Comparison of ENCODE assay signal across 6 cellular contexts in genomic region chr19:35986664-35987570, GRCh38. TPM values are rescaled to one million over a fixed set of nuclear protein-coding genes. Genes with fewer than 3 reads are reported as not detected.
DNase-seq lines count a peak whose midpoint lies in the region; ATAC-seq and TF ChIP-seq lines count a peak whose summit lies in the region.

No MANE protein-coding gene starts in this region.

- H2AFZ ChIP-seq in neural cell (ENCODE audit: low read depth, low read length) = peak overlapping the region; percentile 34

- H4K20me1 ChIP-seq in neural cell (ENCODE audit: insufficient read depth) = no peaks in the 10 kb centered on the region

- peaks cover 14% of the 10 kb centered on the region for H3K27me3 ChIP-seq in neural cell (ENCODE audit: insufficient read depth, low read depth, low read length)

- H3K9me3 ChIP-seq in neural cell (ENCODE audit: low read length) = no peaks in the 10 kb centered on the region

- TF ChIP-seq CTCF in neural cell (IDR thresholded peaks at IDR 0.05; ENCODE audit: poor library complexity, severe bottlenecking) = no peak
- TF ChIP-seq CTCF in RWPE1 (conservative IDR thresholded peaks at IDR 0.05; ENCODE audit: low read depth) = no peak

- no peak for TF ChIP-seq RAD21 in neural cell (conservative IDR thresholded peaks at IDR 0.05)

- POLR2A ChIA-PET in RWPE1 (lab: Yijun Ruan, JAX; ENCODE audit: low non-redundant PET) = no interaction called here

- H3K79me2 ChIP-seq in neural cell (replicated peaks; ENCODE audit: insufficient read depth, low read length) = no peaks in the 10 kb centered on the region

- no peaks in the 10 kb centered on the region for H3F3A ChIP-seq in neural cell (ENCODE audit: insufficient read depth, low read length, poor library complexity, severe bottlenecking)

- no peaks in the 10 kb centered on the region for H3K36me3 ChIP-seq in neural cell (ENCODE audit: insufficient read depth, low read length)

- no peak overlapping the region for H3K27ac ChIP-seq in neural cell (ENCODE audit: low read length)
- H3K27ac ChIP-seq in RWPE1 = no peak overlapping the region

- ATAC-seq in HG02884 (IDR thresholded peaks at IDR 0.05; ENCODE audit: unreplicated experiment) = no peak

- no peak for TF ChIP-seq EP300 in neural cell (conservative IDR thresholded peaks at IDR 0.05; ENCODE audit: poor library complexity, severe bottlenecking)

- H3K9me2 ChIP-seq in neural cell (ENCODE audit: insufficient read depth, low read length) = no peaks in the 10 kb centered on the region

- CTCF ChIA-PET in RWPE1 (lab: Yijun Ruan, JAX) = no interaction called here

- peak overlapping the region; percentile 67 for H3K4me3 ChIP-seq in neural cell (ENCODE audit: low read length)

- H3K4me2 ChIP-seq in neural cell (ENCODE audit: low read length) = peak overlapping the region; percentile 25

- DNase-seq in DMS53 treated with DMSO at 0.1 percent for 48 hours (lab: John Stamatoyannopoulos, UW; ENCODE audit: unreplicated experiment) (peak; percentile 51), NCI-H2171 treated with DMSO at 0.1 percent for 48 hours (lab: John Stamatoyannopoulos, UW) (peak; percentile 54), astrocyte of the hippocampus (ENCODE audit: low read depth, low spot score) (peak; percentile 46), RWPE1 (ENCODE audit: low spot score) (no peak)

- H3K9ac ChIP-seq in neural cell (ENCODE audit: low read length) = peak overlapping the region; percentile 56

TF ChIP-seq in neural cell, 6 proteins besides CTCF, POLR2A, EP300 and RAD21:
- no peak for TF ChIP-seq SMC3 (conservative IDR thresholded peaks at IDR 0.05; ENCODE audit: poor library complexity)

RNA-seq across cellular contexts. Expression of gene SDHAF1, which starts 8.1 kb away (rescaled TPM):
- polyA plus RNA-seq in neural cell = 65.3 and 71.6 TPM in 2 replicates
- 26.2 and 30.2 TPM in 2 replicates for polyA minus RNA-seq in neural cell

RNA-seq across cellular contexts. Expression of gene SYNE4, which starts 21.7 kb away (rescaled TPM):
- polyA plus RNA-seq in neural cell = 0.16 and 0.19 TPM in 2 replicates
- polyA minus RNA-seq in neural cell = 0.35 TPM in 1 of 2 replicates, not detected in the other

RNA-seq across cellular contexts. Expression of gene ALKBH6, which starts 27.1 kb away (rescaled TPM):
- polyA plus RNA-seq in neural cell = 45.6 and 63.2 TPM in 2 replicates
- polyA minus RNA-seq in neural cell = 12.9 and 14.2 TPM in 2 replicates

RNA-seq across cellular contexts. Expression of gene CLIP3, which starts 45.8 kb away (rescaled TPM):
- 5.6 and 7.8 TPM in 2 replicates for polyA plus RNA-seq in neural cell
- polyA minus RNA-seq in neural cell = 26.1 and 40.7 TPM in 2 replicates

RNA-seq across cellular contexts. Expression of gene LRFN3, which starts 50.7 kb away (rescaled TPM):
- polyA plus RNA-seq in neural cell = 10.1 and 11.1 TPM in 2 replicates
- 21.1 and 24.8 TPM in 2 replicates for polyA minus RNA-seq in neural cell
